In the genomic region with DNA sequence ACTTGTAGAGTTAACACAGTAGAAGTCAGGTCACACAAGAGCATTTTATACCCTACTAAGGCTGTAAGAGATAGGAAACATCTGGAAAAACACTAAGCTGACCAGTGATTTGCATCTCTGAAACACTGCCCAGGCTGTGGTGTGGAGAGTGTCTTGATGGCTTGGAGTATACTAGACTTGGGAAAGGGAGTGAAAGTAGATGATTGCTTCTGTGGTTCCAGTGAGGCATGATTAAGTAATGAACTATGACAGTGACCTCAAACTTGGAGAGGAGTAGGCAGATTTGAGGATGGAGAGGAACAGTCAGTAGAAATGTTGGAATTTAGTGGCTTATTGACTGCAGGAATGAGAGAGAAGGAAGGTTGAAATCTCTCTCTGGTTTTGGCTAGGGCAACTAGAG, we compare ENCODE assay signal across 12 cellular contexts.
DNase-seq lines count a peak whose midpoint lies in the region; ATAC-seq and TF ChIP-seq lines count a peak whose summit lies in the region.
"Had no signal": no experiment of that assay in that cellular context is flagged by ENCODE, and none has a peak within 500 bp of the region (broad histone marks: within the 10 kb centered on the region; RNA-seq: fewer than 3 reads in every experiment).

No MANE protein-coding gene starts in this region.

- intact Hi-C loops in left ventricle myocardium inferior (cut with micrococcal nuclease): no loop called here
- intact Hi-C loops in gastrocnemius medialis (cut with DNase I; ENCODE audit: low total_unique reads): no loop called here
- intact Hi-C loops in ascending aorta (cut with DNase I): no loop called here

- no peaks in the 10 kb centered on the region for H3K36me3 ChIP-seq in left ventricle myocardium inferior
- no peaks in the 10 kb centered on the region for H3K36me3 ChIP-seq in gastrocnemius medialis
- no peaks in the 10 kb centered on the region for H3K36me3 ChIP-seq in ascending aorta
- H3K36me3 ChIP-seq: right lobe of liver had no signal

- H3K4me1 ChIP-seq in left ventricle myocardium inferior: no peaks in the 10 kb centered on the region
- H3K4me1 ChIP-seq in gastrocnemius medialis: no peaks in the 10 kb centered on the region
- no peaks in the 10 kb centered on the region for H3K4me1 ChIP-seq in ascending aorta
- H3K4me1 ChIP-seq: right lobe of liver had no signal

- H3K9me3 ChIP-seq in left ventricle myocardium inferior (replicated peaks): no peaks in the 10 kb centered on the region
- no peaks in the 10 kb centered on the region for H3K9me3 ChIP-seq in gastrocnemius medialis
- no peaks in the 10 kb centered on the region for H3K9me3 ChIP-seq in ascending aorta
- H3K9me3 ChIP-seq: right lobe of liver had no signal

- H3K4me3 ChIP-seq in left ventricle myocardium inferior: no peak overlapping the region
- no peak overlapping the region for H3K4me3 ChIP-seq in gastrocnemius medialis
- H3K4me3 ChIP-seq in ascending aorta: no peak overlapping the region
- H3K4me3 ChIP-seq: right lobe of liver had no signal

- in situ Hi-C loops in gastrocnemius medialis (cut with MboI; ENCODE audit: low sequenced_read_pairs in 4 of 4): no loop called here

- peak overlapping the region; percentile 3 for H3K27ac ChIP-seq in left ventricle myocardium inferior (replicated peaks)
- H3K27ac ChIP-seq in gastrocnemius medialis: no peak overlapping the region
- H3K27ac ChIP-seq in ascending aorta: no peak overlapping the region
- H3K27ac ChIP-seq: right lobe of liver had no signal

- no peak for TF ChIP-seq POLR2A in gastrocnemius medialis (IDR thresholded peaks at IDR 0.05)

- ATAC-seq in gastrocnemius medialis: peak; percentile 56 to 86
- no peak for ATAC-seq in HG02623 (IDR thresholded peaks at IDR 0.05; ENCODE audit: unreplicated experiment)
- ATAC-seq: right lobe of liver had no signal

- no peaks in the 10 kb centered on the region for H3K27me3 ChIP-seq in left ventricle myocardium inferior (ENCODE audit: low read depth)
- H3K27me3 ChIP-seq in gastrocnemius medialis: no peaks in the 10 kb centered on the region
- no peaks in the 10 kb centered on the region for H3K27me3 ChIP-seq in ascending aorta
- H3K27me3 ChIP-seq: right lobe of liver had no signal

- DNase-seq in GM04504 (ENCODE audit: low read depth): peak; percentile 58
- DNase-seq in astrocyte of the hippocampus (ENCODE audit: low read depth, low spot score): peak; percentile 70
- peak; percentile 35 for DNase-seq in left ventricle myocardium inferior
- peak in 1 of 2 donors; percentile 24 for DNase-seq in gastrocnemius medialis
- no peak for DNase-seq in COR-L47 (lab: John Stamatoyannopoulos, UW)
- no peak for DNase-seq in germinal center (ENCODE audit: low spot score)
- no peak for DNase-seq in ascending aorta (ENCODE audit: low spot score in 2 of 2)
- DNase-seq: activated CD4-positive, CD25-positive, alpha-beta regulatory T cell; CD4-positive, alpha-beta memory T cell; right lobe of liver; substantia nigra had no signal

- TF ChIP-seq CTCF in left ventricle myocardium inferior (IDR thresholded peaks at IDR 0.05; ENCODE audit: borderline replicate concordance) (no peak), gastrocnemius medialis (IDR thresholded peaks at IDR 0.05 in 4 of 5, conservative IDR thresholded peaks at IDR 0.05 in 1 of 5) (no peak), ascending aorta (IDR thresholded peaks at IDR 0.05) (no peak)

Comparison
In these comparisons a context has a peak if more than half of its experiments do, and no peak if none do; other contexts are left out.
1. DNase-seq: peak in GM04504 (single experiment), astrocyte of the hippocampus (single experiment) and left ventricle myocardium inferior (single experiment); none in COR-L47 (single experiment), germinal center (single experiment) and ascending aorta (0 of 2).